8 cellular contexts compared by ENCODE assay signal in the genomic region with DNA sequence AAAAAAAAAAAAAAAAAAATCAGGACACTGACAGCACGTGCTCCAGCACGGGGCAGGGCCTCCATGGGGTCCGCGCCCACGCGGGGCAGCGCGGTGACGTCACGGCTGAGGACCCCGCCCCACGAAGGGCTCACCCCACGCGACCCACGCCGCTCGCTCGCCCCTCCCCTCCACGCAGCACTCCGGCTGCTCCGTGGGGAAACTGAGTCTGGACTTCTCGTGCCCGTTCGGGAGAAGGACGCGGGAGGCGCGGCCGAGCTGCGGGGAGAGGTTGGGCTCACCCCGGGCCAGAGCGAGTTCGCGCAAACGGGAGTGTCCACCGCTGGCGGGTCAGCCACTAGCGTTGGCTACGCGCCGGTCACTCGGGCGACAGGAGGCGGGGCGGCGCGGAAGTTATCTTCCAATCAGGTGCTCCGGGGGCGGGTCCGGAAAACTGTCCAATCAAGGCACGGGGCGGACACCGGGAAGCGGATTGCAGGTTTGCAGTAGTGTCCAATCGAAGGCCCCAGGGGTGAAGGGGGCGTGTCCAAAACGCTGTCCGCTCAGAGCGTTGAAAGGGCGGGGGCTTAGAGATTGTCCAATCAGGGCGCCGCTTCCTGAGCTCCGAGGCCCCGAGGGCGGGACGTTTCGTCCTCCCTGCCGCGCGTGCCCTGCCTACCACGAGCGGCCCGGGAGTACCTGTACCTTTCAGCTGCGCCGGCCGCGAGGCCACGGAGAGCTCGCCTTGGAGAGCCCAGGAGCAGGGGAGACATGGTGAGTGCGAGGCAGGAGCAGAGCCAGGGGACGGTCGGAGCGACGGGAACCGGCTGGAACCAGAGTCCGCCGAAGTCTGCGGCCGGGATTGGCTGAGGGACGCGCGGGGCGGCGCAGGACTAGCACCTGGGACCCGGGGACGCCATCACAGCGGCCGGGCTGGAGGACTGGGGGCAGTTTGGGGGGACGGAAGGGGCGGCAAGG. TPM values are rescaled to one million over a fixed set of nuclear protein-coding genes. Genes with fewer than 3 reads are reported as not detected.
DNase-seq lines count a peak whose midpoint lies in the region; TF ChIP-seq lines count a peak whose summit lies in the region.

Gene ZNF57 (plus strand): TSS at position 633 of the 957 bp plus-strand sequence. CDS start 118 bp downstream, at position 751.

- H3F3A ChIP-seq in neural progenitor cell (ENCODE audit: low read depth): no peaks in the 10 kb centered on the region

- peak within 1 kb of the TSS; percentile 100 for H3K4me3 Mint-ChIP-seq in activated naive CD4-positive, alpha-beta T cell treated with anti-CD3 and anti-CD28 coated beads for 36 hours
- peak within 1 kb of the TSS; percentile 98 for H3K4me3 Mint-ChIP-seq in neural progenitor cell

- no peaks in the 10 kb centered on the region for H3K27me3 Mint-ChIP-seq in activated naive CD4-positive, alpha-beta T cell treated with anti-CD3 and anti-CD28 coated beads for 36 hours (ENCODE audit: low read depth)
- H3K27me3 Mint-ChIP-seq in neural progenitor cell (ENCODE audit: insufficient read depth, low read depth): peaks cover 3% of the 10 kb centered on the region

- peaks cover 15% of the 10 kb centered on the region for H3K4me1 Mint-ChIP-seq in activated naive CD4-positive, alpha-beta T cell treated with anti-CD3 and anti-CD28 coated beads for 36 hours (ENCODE audit: low read depth)
- peaks cover 11% of the 10 kb centered on the region for H3K4me1 Mint-ChIP-seq in neural progenitor cell

- peak within 1 kb of the TSS; percentile 80 for H3K4me2 ChIP-seq in neural progenitor cell

- peak; percentile 100 for DNase-seq in ELR (ENCODE audit: low read depth)
- DNase-seq in H7: peak; percentile 97
- DNase-seq in MG63: peak; percentile 98
- DNase-seq in SJCRH30: peak; percentile 99 to 100
- DNase-seq in activated naive CD4-positive, alpha-beta T cell treated with anti-CD3 and anti-CD28 coated beads for 36 hours: peak; percentile 99
- DNase-seq in foreskin melanocyte: peak; percentile 98
- peak; percentile 100 for DNase-seq in neural progenitor cell (ENCODE audit: low spot score)

- H3K36me3 ChIP-seq in H7 (replicated peaks; ENCODE audit: control insufficient read depth, insufficient read depth, low read length) (no peaks in the 10 kb centered on the region), MG63 (no peaks in the 10 kb centered on the region), SJCRH30 (peaks cover 3% of the 10 kb centered on the region; the same call in 1 of the 2 replicates), neural progenitor cell (no peaks in the 10 kb centered on the region), stomach smooth muscle (ENCODE audit: control insufficient read depth in 2 of 2, insufficient read depth in 2 of 2, low read length in 2 of 2) (no peaks in the 10 kb centered on the region)

- peaks cover 15% of the 10 kb centered on the region for H3K9me3 Mint-ChIP-seq in activated naive CD4-positive, alpha-beta T cell treated with anti-CD3 and anti-CD28 coated beads for 36 hours
- peaks cover 17% of the 10 kb centered on the region for H3K9me3 Mint-ChIP-seq in neural progenitor cell

- peak within 1 kb of the TSS; percentile 58 for H3K9ac ChIP-seq in neural progenitor cell
- H3K9ac ChIP-seq in stomach smooth muscle (ENCODE audit: low read length in 2 of 2): peak within 1 kb of the TSS; percentile 60 to 74

- peaks cover 2% of the 10 kb centered on the region for H3K36me3 Mint-ChIP-seq in activated naive CD4-positive, alpha-beta T cell treated with anti-CD3 and anti-CD28 coated beads for 36 hours (ENCODE audit: low read depth)
- no peaks in the 10 kb centered on the region for H3K36me3 Mint-ChIP-seq in neural progenitor cell

- H3K79me2 ChIP-seq in neural progenitor cell (ENCODE audit: low read depth): peaks cover 30% of the 10 kb centered on the region

- TF ChIP-seq CTCF in neural progenitor cell (IDR thresholded peaks at IDR 0.05): no peak

- H4K20me1 ChIP-seq in neural progenitor cell (ENCODE audit: low read depth): no peaks in the 10 kb centered on the region

- H3K9me3 ChIP-seq in MG63: no peaks in the 10 kb centered on the region
- H3K9me3 ChIP-seq in SJCRH30 (replicated peaks): 0 out of 2 replicates have a peak, but pooled peaks cover 4% of the 10 kb centered on the region
- H3K9me3 ChIP-seq in neural progenitor cell (ENCODE audit: low read depth): no peaks in the 10 kb centered on the region
- peaks cover 6 to 9% of the 10 kb centered on the region in 2 donors for H3K9me3 ChIP-seq in stomach smooth muscle (ENCODE audit: control insufficient read depth in 2 of 2, low read length in 2 of 2)

- intact Hi-C loops in activated naive CD4-positive, alpha-beta T cell treated with anti-CD3 and anti-CD28 coated beads for 36 hours (cut with micrococcal nuclease): loop anchor here (1.0 to 5.0 kb wide), 4 partner anchors 45 to 192 kb away; partner anchors contain the start of gene GNA11

- CTCF ChIA-PET in activated naive CD4-positive, alpha-beta T cell treated with anti-CD3 and anti-CD28 coated beads for 36 hours (lab: Charles Lee): interaction anchor here (0.6 to 1.3 kb wide), 2 partner anchors 14 to 55 kb away, joined by 3 to 4 read pairs; no protein-coding TSS in a partner anchor

- H2AFZ ChIP-seq in neural progenitor cell (replicated peaks): peak within 1 kb of the TSS; percentile 94

- H3K27me3 ChIP-seq in H7 (ENCODE audit: control insufficient read depth, insufficient read depth, low read length) (no peaks in the 10 kb centered on the region), MG63 (no peaks in the 10 kb centered on the region), SJCRH30 (no peaks in the 10 kb centered on the region), neural progenitor cell (no peaks in the 10 kb centered on the region), stomach smooth muscle (ENCODE audit: control insufficient read depth in 1 of 2, insufficient read depth in 2 of 2, low read length in 2 of 2) (no peaks in the 10 kb centered on the region)

- H3K27ac Mint-ChIP-seq in activated naive CD4-positive, alpha-beta T cell treated with anti-CD3 and anti-CD28 coated beads for 36 hours: peak within 1 kb of the TSS; percentile 82
- H3K27ac Mint-ChIP-seq in neural progenitor cell: peak within 1 kb of the TSS; percentile 90

- H3K4me3 ChIP-seq in H7 (ENCODE audit: insufficient read depth, low read depth, low read length) (peak within 1 kb of the TSS; percentile 78), MG63 (peak within 1 kb of the TSS; percentile 79), SJCRH30 (peak within 1 kb of the TSS; percentile 89), neural progenitor cell (peak within 1 kb of the TSS; percentile 59), stomach smooth muscle (ENCODE audit: low read length in 2 of 2) (peak within 1 kb of the TSS; percentile 76 to 88)

- H3K4me1 ChIP-seq in SJCRH30: peaks cover 27% of the 10 kb centered on the region
- H3K4me1 ChIP-seq in neural progenitor cell: no peaks in the 10 kb centered on the region
- H3K4me1 ChIP-seq in stomach smooth muscle (ENCODE audit: control insufficient read depth, insufficient read depth, low read length): peaks cover 9% of the 10 kb centered on the region

- H3K27ac ChIP-seq in SJCRH30 (peak within 1 kb of the TSS; percentile 95), neural progenitor cell (no peak within 1 kb of the TSS), stomach smooth muscle (ENCODE audit: low read length) (no peak within 1 kb of the TSS)

RNA-seq across cellular contexts. Expression of gene ZNF57, which starts in this region (rescaled TPM):
- 1.7 and 2.9 TPM in 2 replicates for total RNA-seq in H7 (2014; rRNA removed; shearing (Covaris generic))
- total RNA-seq in MG63 (2014; rRNA removed; shearing (Covaris generic); ENCODE audit: low replicate concordance): 2.2 and 3.3 TPM in 2 replicates
- 16.7 and 18.9 TPM in 2 replicates for total RNA-seq in SJCRH30 (2014; rRNA removed; shearing (Covaris generic))
- 1 to 10 TPM; 3.9 to 4.7 TPM for total RNA-seq in activated naive CD4-positive, alpha-beta T cell treated with anti-CD3 and anti-CD28 coated beads for 36 hours
- 5.6 and 6.3 TPM in 2 replicates for total RNA-seq in neural progenitor cell (ENCODE audit: low replicate concordance)
